16 cellular contexts compared by ENCODE assay signal in the genomic region with DNA sequence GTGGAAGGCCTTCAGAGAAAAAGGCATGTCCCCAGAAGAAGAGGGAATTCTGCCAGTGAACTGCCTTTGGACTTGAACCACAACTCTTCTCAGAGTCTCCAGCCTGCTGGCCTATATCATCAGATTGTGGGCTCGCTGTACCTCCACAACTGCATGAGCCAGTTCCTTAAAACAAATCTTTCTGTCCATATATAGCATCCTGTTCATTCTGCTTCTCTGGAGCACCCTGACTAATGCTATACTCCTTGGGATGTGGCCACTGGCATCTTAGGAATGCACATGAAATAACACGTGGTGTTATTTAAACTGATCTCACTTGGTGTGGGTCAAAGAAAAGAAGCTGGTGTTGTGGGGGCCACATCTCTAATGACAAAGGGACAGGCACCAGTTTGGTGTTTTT. TPM values are rescaled to one million over a fixed set of nuclear protein-coding genes. Genes with fewer than 3 reads are reported as not detected.
DNase-seq lines count a peak whose midpoint lies in the region; ATAC-seq and TF ChIP-seq lines count a peak whose summit lies in the region.
"Had no signal": no experiment of that assay in that cellular context is flagged by ENCODE, and none has a peak within 500 bp of the region (broad histone marks: within the 10 kb centered on the region; RNA-seq: fewer than 3 reads in every experiment).

No MANE protein-coding gene starts in this region.

- in situ Hi-C loops in GM23248 (cut with MboI) (no loop called here), SK-MEL-5 (cut with HindIII; ENCODE audit: low pct_unique_long_range_greater_than_20kb, low sequenced_read_pairs) (no loop called here)

- peaks cover 62% of the 10 kb centered on the region for H3K27me3 Mint-ChIP-seq in mesothelial cell of epicardium (ENCODE audit: low read depth)
- H3K27me3 Mint-ChIP-seq: memory B cell had no signal

- no peak for ATAC-seq in aorta (ENCODE audit: low FRiP score)
- no peak for ATAC-seq in GM18870 (IDR thresholded peaks at IDR 0.05; ENCODE audit: unreplicated experiment)
- ATAC-seq: gastrocnemius medialis had no signal

- H3K4me2 ChIP-seq in GM23248 (ENCODE audit: unreplicated experiment) (peak overlapping the region; percentile 26), skeletal muscle satellite cell (ENCODE audit: low read length) (peak overlapping the region; percentile 41)

- peaks cover 1% of the 10 kb centered on the region for H3K36me3 Mint-ChIP-seq in mesothelial cell of epicardium
- H3K36me3 Mint-ChIP-seq: memory B cell had no signal

- H3K4me1 ChIP-seq in GM23248 (ENCODE audit: insufficient read depth) = peaks cover 16% of the 10 kb centered on the region
- peaks cover 19% of the 10 kb centered on the region for H3K4me1 ChIP-seq in skeletal muscle satellite cell (ENCODE audit: control insufficient read depth, insufficient read depth, low read length)
- H3K4me1 ChIP-seq in aorta (ENCODE audit: control insufficient read depth in 1 of 2, insufficient read depth in 2 of 2, low read length in 2 of 2) = no peaks in the 10 kb centered on the region
- H3K4me1 ChIP-seq: gastrocnemius medialis, upper lobe of left lung had no signal

- TF ChIP-seq CTCF in fibroblast of mammary gland (conservative IDR thresholded peaks at IDR 0.05; ENCODE audit: control insufficient read depth, insufficient read depth, low read depth, low read length) (no peak), mesothelial cell of epicardium (IDR thresholded peaks at IDR 0.05; ENCODE audit: unreplicated experiment) (no peak)

- H3K4me3 Mint-ChIP-seq in mesothelial cell of epicardium = no peak overlapping the region
- H3K4me3 Mint-ChIP-seq: memory B cell had no signal

- H3K27ac Mint-ChIP-seq in mesothelial cell of epicardium = no peak overlapping the region
- H3K27ac Mint-ChIP-seq: memory B cell had no signal

- no peaks in the 10 kb centered on the region for H3K9me2 ChIP-seq in GM23248 (ENCODE audit: insufficient read depth)

- H3K36me3 ChIP-seq in GM23248 (ENCODE audit: low read depth) = no peaks in the 10 kb centered on the region
- no peaks in the 10 kb centered on the region for H3K36me3 ChIP-seq in skeletal muscle satellite cell (ENCODE audit: insufficient read depth, low read length)
- H3K36me3 ChIP-seq in aorta (ENCODE audit: control insufficient read depth in 1 of 2, insufficient read depth in 2 of 2, low read length in 1 of 2) = no peaks in the 10 kb centered on the region
- H3K36me3 ChIP-seq: cardiac muscle cell, gastrocnemius medialis, upper lobe of left lung had no signal

- no peaks in the 10 kb centered on the region for H3K9me3 ChIP-seq in GM23248 (ENCODE audit: low read depth)
- no peaks in the 10 kb centered on the region for H3K9me3 ChIP-seq in skeletal muscle satellite cell (replicated peaks; ENCODE audit: low read length)
- no peaks in the 10 kb centered on the region for H3K9me3 ChIP-seq in aorta (ENCODE audit: control insufficient read depth, low read length)
- H3K9me3 ChIP-seq: gastrocnemius medialis, upper lobe of left lung had no signal

- no peaks in the 10 kb centered on the region for H3K27me3 ChIP-seq in GM23248 (replicated peaks; ENCODE audit: insufficient read depth)
- H3K27me3 ChIP-seq in skeletal muscle satellite cell (ENCODE audit: control insufficient read depth, insufficient read depth, low read length) = no peaks in the 10 kb centered on the region
- no peaks in the 10 kb centered on the region for H3K27me3 ChIP-seq in aorta (ENCODE audit: control insufficient read depth in 1 of 2, insufficient read depth in 2 of 2, low read length in 1 of 2)
- H3K27me3 ChIP-seq: cardiac muscle cell, gastrocnemius medialis, upper lobe of left lung had no signal

- intact Hi-C loops in aorta (cut with DNase I) = no loop called here

- H3K79me2 ChIP-seq in GM23248 (ENCODE audit: insufficient read depth) = no peaks in the 10 kb centered on the region

- peaks cover 10% of the 10 kb centered on the region for H3F3A ChIP-seq in GM23248 (ENCODE audit: insufficient read depth)

- H3K27ac ChIP-seq in GM23248 = peak overlapping the region; percentile 33
- H3K27ac ChIP-seq in aorta (ENCODE audit: low read depth in 1 of 2, low read length in 2 of 2) = peak overlapping the region in 1 of 2 donors; percentile 66
- H3K27ac ChIP-seq: cardiac muscle cell, gastrocnemius medialis, upper lobe of left lung had no signal

- peak overlapping the region; percentile 32 for H2AFZ ChIP-seq in GM23248

- 0 to 8% methylated on average over 2 of the region's 2 CpGs for WGBS in GM23248 (ENCODE audit: low coverage in 1 of 2, low lambda C conversion rate in 2 of 2, missing lambda C conversion rate in 2 of 2), 2 experiments
- WGBS in aorta, 2 donors = 4 to 7% methylated on average over 2 of the region's 2 CpGs

- DNase-seq in GM23248 (peak; percentile 86), SK-MEL-5 (ENCODE audit: low read depth, low spot score) (peak; percentile 21), fibroblast of mammary gland (ENCODE audit: low read depth) (peak; percentile 77), mesothelial cell of epicardium (ENCODE audit: low spot score in 2 of 2, unreplicated experiment in 2 of 2) (no peak), aorta (no peak)
- DNase-seq in activated effector memory CD4-positive, alpha-beta T cell treated with anti-CD3 and anti-CD28 coated beads, Interleukin-2, amount 50 U/mL, for 16 hours = no peak
- DNase-seq: activated T-cell treated with anti-CD3 and anti-CD28 coated beads for 4 hours; gastrocnemius medialis; NCI-H1436 treated with DMSO at 0.1 percent for 48 hours; NK-92 treated with Interleukin-12 subunit alpha and Interleukin-12 subunit beta, amount 100 ng/mL, for 24 hours; upper lobe of left lung had no signal

- H4K20me1 ChIP-seq in GM23248 (ENCODE audit: insufficient read depth) = no peaks in the 10 kb centered on the region

- H3K4me3 ChIP-seq in GM23248 (no peak overlapping the region), fibroblast of mammary gland (ENCODE audit: control insufficient read depth, low read depth, low read length) (no peak overlapping the region), skeletal muscle satellite cell (ENCODE audit: low read length) (no peak overlapping the region), aorta (ENCODE audit: low read length in 2 of 2) (no peak overlapping the region)
- H3K4me3 ChIP-seq: cardiac muscle cell, gastrocnemius medialis, upper lobe of left lung had no signal

- no peaks in the 10 kb centered on the region for H3K9me3 Mint-ChIP-seq in mesothelial cell of epicardium
- H3K9me3 Mint-ChIP-seq: memory B cell had no signal

- H3K9ac ChIP-seq in GM23248 (no peak overlapping the region), skeletal muscle satellite cell (ENCODE audit: low read depth, low read length) (no peak overlapping the region)

- H3K4me1 Mint-ChIP-seq in mesothelial cell of epicardium = peaks cover 20% of the 10 kb centered on the region
- H3K4me1 Mint-ChIP-seq: memory B cell had no signal

RNA-seq across cellular contexts. Expression of gene VSTM5, which starts 58.3 kb away (rescaled TPM):
- total RNA-seq in GM23248 (2014; rRNA removed; shearing (Covaris generic)) = not detected in 2 replicates
- polyA plus RNA-seq in GM23248 (2016; fragmentation: Nextera tagmentation; extraction: Ambion mirVana) (0.16 TPM in 1 of 2 replicates, not detected in the other), aorta (not detected)
- not detected in 2 replicates for total RNA-seq in SK-MEL-5 (2014; rRNA removed; shearing (Covaris generic))
- polyA plus RNA-seq in SK-MEL-5 (2015; cell fraction: cytosol; rRNA removed) = not detected in 2 replicates
- polyA plus RNA-seq in SK-MEL-5 (2015; cell fraction: nucleus; rRNA removed) = not detected in 2 replicates
- total RNA-seq in skeletal muscle satellite cell (2012; rRNA removed) = 0.25 TPM in 1 of 2 replicates, not detected in the other
- total RNA-seq in mesothelial cell of epicardium (not detected in 3 replicates), aorta (under 1 TPM; 0.36 to 0.87 TPM)
- total RNA-seq: gastrocnemius medialis, HT-29 had no signal
- polyA plus RNA-seq: cardiac muscle cell had no signal

Comparison
In these comparisons a context has a peak if more than half of its experiments do, and no peak if none do; other contexts are left out.
1. DNase-seq: peak in GM23248 (single experiment), SK-MEL-5 (single experiment) and fibroblast of mammary gland (single experiment); none in mesothelial cell of epicardium (0 of 2), aorta (0 of 2) and activated effector memory CD4-positive, alpha-beta T cell treated with anti-CD3 and anti-CD28 coated beads, Interleukin-2, amount 50 U/mL, for 16 hours (single experiment).